Comparison of ENCODE assay signal across 24 cellular contexts in genomic region chr4:171932238-171932637, GRCh38.
"Had no signal": no experiment of that assay in that cellular context is flagged by ENCODE, and none has a peak within 500 bp of the region (broad histone marks: within the 10 kb centered on the region; RNA-seq: fewer than 3 reads in every experiment).

No MANE protein-coding gene starts in this region.

- H3K4me1 ChIP-seq: colonic mucosa, esophagus squamous epithelium, gastrocnemius medialis, heart right ventricle, left lung, lower lobe of right lung had no signal

- H3K36me3 ChIP-seq: colonic mucosa, esophagus squamous epithelium, gastrocnemius medialis, heart right ventricle, left lung, lower lobe of right lung had no signal

- H3K9me3 ChIP-seq: colonic mucosa, esophagus squamous epithelium, gastrocnemius medialis, heart right ventricle, lower lobe of right lung had no signal

- H3K27ac ChIP-seq: colonic mucosa, epithelial cell of prostate, esophagus squamous epithelium, gastrocnemius medialis, heart right ventricle, left lung, lower lobe of right lung had no signal

- H3K4me3 ChIP-seq: colonic mucosa, esophagus squamous epithelium, gastrocnemius medialis, heart right ventricle, left lung, lower lobe of right lung had no signal

- ATAC-seq: effector memory CD8-positive, alpha-beta T cell; esophagus mucosa; gastrocnemius medialis; heart right ventricle; left lung; left ventricle myocardium superior; lower lobe of right lung had no signal

- FAIRE-seq: endometrium, islet of Langerhans, keratinocyte had no signal

- H3K27me3 ChIP-seq: colonic mucosa, esophagus squamous epithelium, gastrocnemius medialis, heart right ventricle, left lung had no signal

- DNase-seq: colonic mucosa; cortex of kidney; effector CD8-positive, alpha-beta T cell; effector memory CD8-positive, alpha-beta T cell; endodermal cell; erythroblast; esophagus squamous epithelium; foreskin fibroblast; foreskin melanocyte; gastrocnemius medialis; glutamatergic neuron; head of caudate nucleus; heart right ventricle; hippocampal formation; kidney glomerular epithelial cell; left ventricle myocardium superior; lower lobe of right lung; mesenchymal stem cell had no signal
